ENCODE assay signal across 9 cellular contexts in the genomic region with DNA sequence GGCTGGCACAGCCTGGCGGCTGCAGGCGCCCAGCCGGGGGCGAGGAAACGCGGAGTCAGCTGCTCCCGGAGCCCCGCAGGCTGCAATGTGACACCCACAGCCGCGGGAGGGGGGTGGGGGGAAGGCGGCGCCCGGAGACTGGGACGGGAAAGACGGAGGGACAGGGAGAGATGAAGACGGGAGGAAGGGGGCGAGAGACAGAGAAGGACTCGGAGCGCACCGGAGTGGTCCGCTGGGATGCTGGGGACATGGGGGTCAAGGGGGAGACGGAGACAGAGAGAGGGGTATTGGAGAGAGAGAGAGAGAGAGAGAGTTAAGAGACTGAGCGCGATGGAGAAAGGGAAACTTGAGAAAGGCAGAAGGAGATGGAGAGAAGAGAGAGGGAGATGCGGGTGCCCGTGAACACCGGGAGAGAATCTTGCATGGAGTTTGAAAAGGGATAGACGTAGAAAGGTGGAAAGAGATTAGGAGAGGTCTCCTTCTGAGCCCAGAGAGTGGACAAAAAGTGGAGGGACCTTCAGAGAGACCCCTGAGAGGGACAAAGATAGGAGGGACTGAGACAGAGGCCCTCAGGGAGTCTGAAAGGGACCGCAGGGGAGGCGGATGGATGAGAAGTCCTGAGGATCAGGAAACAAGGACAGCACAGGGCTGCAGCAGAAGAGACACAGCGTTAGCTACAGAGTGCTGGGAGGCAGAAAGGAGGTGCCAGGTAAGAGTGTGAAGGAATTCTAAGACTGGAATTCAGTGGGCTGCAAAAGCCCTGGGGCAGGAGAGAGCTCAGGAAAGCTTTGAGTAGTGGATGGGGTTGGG. TPM values are rescaled to one million over a fixed set of nuclear protein-coding genes. Genes with fewer than 3 reads are reported as not detected.
DNase-seq lines count a peak whose midpoint lies in the region; ATAC-seq and TF ChIP-seq lines count a peak whose summit lies in the region.
"Had no signal": no experiment of that assay in that cellular context is flagged by ENCODE, and none has a peak within 500 bp of the region (broad histone marks: within the 10 kb centered on the region; RNA-seq: fewer than 3 reads in every experiment).

No MANE protein-coding gene starts in this region.

- no peaks in the 10 kb centered on the region for H3K9me3 Mint-ChIP-seq in endodermal cell

- H3K9ac ChIP-seq in PC-3 (ENCODE audit: low read length) (no peak overlapping the region), endodermal cell (ENCODE audit: extremely low read depth, low read length, poor library complexity, severe bottlenecking) (no peak overlapping the region), muscle layer of colon (ENCODE audit: low read length) (no peak overlapping the region)

- no peaks in the 10 kb centered on the region for H3K9me2 ChIP-seq in PC-3 (replicated peaks; ENCODE audit: low read length)

- H3K4me3 Mint-ChIP-seq in endodermal cell: peak overlapping the region; percentile 59

- H3K9me3 ChIP-seq in PC-3 (ENCODE audit: low read length) (no peaks in the 10 kb centered on the region), endodermal cell (ENCODE audit: control insufficient read depth, low read length) (no peaks in the 10 kb centered on the region), muscle layer of colon (ENCODE audit: low read length) (no peaks in the 10 kb centered on the region)

- peaks cover 6% of the 10 kb centered on the region for H3K4me1 Mint-ChIP-seq in endodermal cell

- H3K36me3 ChIP-seq in PC-3 (ENCODE audit: low read depth, low read length) (peaks cover 3% of the 10 kb centered on the region; the same call in 1 of the 2 replicates), endodermal cell (ENCODE audit: control insufficient read depth, insufficient read depth, low read length) (peaks cover 21% of the 10 kb centered on the region), muscle layer of colon (ENCODE audit: insufficient read depth, low read length) (peaks cover 10% of the 10 kb centered on the region)

- H3K27ac ChIP-seq in PC-3 (ENCODE audit: low read length) (no peak overlapping the region), endodermal cell (ENCODE audit: low read depth, low read length) (no peak overlapping the region), muscle layer of colon (ENCODE audit: low read depth, low read length) (peak overlapping the region; percentile 14)

- no peaks in the 10 kb centered on the region for H3F3A ChIP-seq in PC-3 (ENCODE audit: low read length, unreplicated experiment)

- peak overlapping the region; percentile 63 for H3K4me3 ChIP-seq in PC-3 (ENCODE audit: low read length)
- H3K4me3 ChIP-seq in endodermal cell (ENCODE audit: low read length): peak overlapping the region; percentile 74
- H3K4me3 ChIP-seq in muscle layer of colon (ENCODE audit: low read depth in 1 of 2, low read length in 2 of 2): peak overlapping the region; percentile 32 to 58

- no peak for TF ChIP-seq CTCF in PC-3 (conservative IDR thresholded peaks at IDR 0.05; ENCODE audit: low read depth, low read length)
- no peak for TF ChIP-seq CTCF in endodermal cell (conservative IDR thresholded peaks at IDR 0.05)

- H3K4me1 ChIP-seq in PC-3 (ENCODE audit: insufficient read depth, low read length) (0 out of 2 replicates have a peak, but pooled peaks cover 4% of the 10 kb centered on the region), endodermal cell (ENCODE audit: control insufficient read depth, insufficient read depth, low read length) (no peaks in the 10 kb centered on the region), muscle layer of colon (ENCODE audit: insufficient read depth, low read length) (peaks cover 4% of the 10 kb centered on the region)

- peaks cover 20% of the 10 kb centered on the region for H3K36me3 Mint-ChIP-seq in endodermal cell (ENCODE audit: low read depth)

- H3K27ac Mint-ChIP-seq in endodermal cell: no peak overlapping the region

- H3K27me3 ChIP-seq in PC-3 (ENCODE audit: low read length) (no peaks in the 10 kb centered on the region), endodermal cell (ENCODE audit: control insufficient read depth, insufficient read depth, low read length, poor library complexity, severe bottlenecking) (peaks cover 38% of the 10 kb centered on the region), muscle layer of colon (ENCODE audit: control insufficient read depth in 1 of 2, insufficient read depth in 2 of 2, low read length in 2 of 2) (no peaks in the 10 kb centered on the region)

- H4K20me1 ChIP-seq in PC-3 (ENCODE audit: low read length): no peaks in the 10 kb centered on the region

- H2AFZ ChIP-seq in PC-3 (ENCODE audit: low read length): peak overlapping the region; percentile 72

- no peaks in the 10 kb centered on the region for H3K79me2 ChIP-seq in PC-3 (ENCODE audit: low read length)

- CTCF ChIA-PET in PC-3 (lab: Charles Lee): no interaction called here

- ATAC-seq in PC-3: peak; percentile 47
- no peak for ATAC-seq in HG03354 (IDR thresholded peaks at IDR 0.05; ENCODE audit: poor library complexity, severe bottlenecking, unreplicated experiment)
- no peak for ATAC-seq in GM21529 (IDR thresholded peaks at IDR 0.05; ENCODE audit: unreplicated experiment)

- BruUV-seq in PC-3 (replicated peaks; lab: Mats Ljungman, UMichigan): no TSS peak

- 5 to 6% methylated on average over 21 to 31 of the region's 31 CpGs for WGBS in endodermal cell (ENCODE audit: insufficient coverage in 1 of 2, insufficient read length in 1 of 2), 2 experiments

- DNase-seq in DMS 273 treated with DMSO at 0.1 percent for 48 hours (lab: John Stamatoyannopoulos, UW) (peak; percentile 45), PC-3 (peak; percentile 30), endodermal cell (peak; percentile 81), NCI-H446 treated with DMSO at 0.1 percent for 48 hours (lab: John Stamatoyannopoulos, UW) (no peak)
- no peak for DNase-seq in stimulated activated CD4-positive, alpha-beta T cell treated with anti-CD3 and anti-CD28 coated beads, Interleukin-2, amount 100 ng/mL, for 24 hours

- peaks cover 34% of the 10 kb centered on the region for H3K27me3 Mint-ChIP-seq in endodermal cell (ENCODE audit: insufficient read depth)

- H3K4me2 ChIP-seq in PC-3 (ENCODE audit: low read length): peak overlapping the region; percentile 82

- intact Hi-C loops in PC-3 (cut with micrococcal nuclease): no loop called here

- POLR2A ChIA-PET in PC-3 (lab: Charles Lee; ENCODE audit: unreplicated experiment): no interaction called here

RNA-seq across cellular contexts. Expression of a gene that starts 1.0 kb away (rescaled TPM):
- 1.7 TPM in 2 replicates for total RNA-seq in PC-3 (2014; rRNA removed)
- 1 to 10 TPM; 1.4 to 1.5 TPM for total RNA-seq in endodermal cell
- 1.7 TPM for polyA plus RNA-seq in endodermal cell (2013, experiment 1 of 2)
- 2.5 TPM for polyA plus RNA-seq in endodermal cell (2013, experiment 2 of 2)

RNA-seq across cellular contexts. Expression of a gene that starts 10.2 kb away (rescaled TPM):
- 0.18 TPM in 1 of 2 replicates, not detected in the other for total RNA-seq in PC-3 (2014; rRNA removed)
- 10 to 100 TPM; 29.0 to 49.6 TPM for total RNA-seq in endodermal cell
- 2.7 TPM for polyA plus RNA-seq in endodermal cell (2013, experiment 1 of 2)
- 2.8 TPM for polyA plus RNA-seq in endodermal cell (2013, experiment 2 of 2)
- total RNA-seq: pulmonary artery endothelial cell had no signal

RNA-seq across cellular contexts. Expression of a gene that starts 31.2 kb away (rescaled TPM):
- 24.8 and 32.8 TPM in 2 replicates for total RNA-seq in PC-3 (2014; rRNA removed)
- total RNA-seq in endodermal cell: 100 to 1,000 TPM; 115 to 137 TPM
- 101 TPM for polyA plus RNA-seq in endodermal cell (2013, experiment 1 of 2)
- 87.3 TPM for polyA plus RNA-seq in endodermal cell (2013, experiment 2 of 2)

Comparison
In these comparisons a context has a peak if more than half of its experiments do, and no peak if none do; other contexts are left out.
1. DNase-seq: peak in DMS 273 treated with DMSO at 0.1 percent for 48 hours (single experiment), PC-3 (single experiment) and endodermal cell (single experiment); none in stimulated activated CD4-positive, alpha-beta T cell treated with anti-CD3 and anti-CD28 coated beads, Interleukin-2, amount 100 ng/mL, for 24 hours (0 of 2) and NCI-H446 treated with DMSO at 0.1 percent for 48 hours (single experiment).
2. RNA of a gene that starts 10.2 kb away (total RNA-seq): 29.0 to 49.6 TPM in endodermal cell; 0.18 TPM in PC-3; every median in the first group is over 10 times any median in the second.
3. Peak in every context shown above with its lines, with median percentiles within 50 percentile points of each other: H3K4me3 ChIP-seq.